18 cellular contexts compared by ENCODE assay signal in the genomic region with DNA sequence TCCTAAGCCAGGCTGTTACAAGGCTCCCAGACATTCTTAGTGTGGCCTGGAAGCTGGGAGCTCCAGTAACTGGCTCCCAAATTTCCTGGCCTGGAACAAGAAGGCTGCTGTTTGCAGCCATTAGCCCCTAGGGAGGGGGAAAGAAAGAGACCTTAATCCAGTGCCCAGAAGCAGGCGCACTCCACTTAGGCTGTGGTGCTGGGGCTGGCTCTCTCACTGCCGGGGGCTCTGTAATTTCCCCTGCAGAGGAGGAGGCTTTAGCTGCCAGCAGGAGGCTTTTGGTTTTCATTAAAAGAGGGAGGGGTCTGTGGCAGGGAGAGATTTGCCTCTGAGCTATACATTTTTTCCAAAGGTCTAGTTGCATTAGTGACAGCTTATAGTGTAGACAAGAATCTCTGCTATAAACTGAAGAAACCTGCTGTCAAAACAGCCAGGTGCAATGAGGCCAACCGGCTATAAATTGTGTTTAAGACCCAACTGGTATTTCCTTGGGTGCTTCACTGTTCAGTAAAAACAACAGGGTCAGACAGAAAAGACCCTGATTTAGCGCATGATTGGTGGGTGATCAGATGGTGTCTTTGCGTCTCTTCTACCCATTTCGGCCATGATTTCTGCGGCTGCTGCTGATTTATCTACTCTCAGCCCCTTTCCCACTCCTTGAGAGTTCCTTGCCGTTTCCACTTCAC.
DNase-seq lines count a peak whose midpoint lies in the region; ATAC-seq and TF ChIP-seq lines count a peak whose summit lies in the region.
"Had no signal": no experiment of that assay in that cellular context is flagged by ENCODE, and none has a peak within 500 bp of the region (broad histone marks: within the 10 kb centered on the region; RNA-seq: fewer than 3 reads in every experiment).

No MANE protein-coding gene starts in this region.

- H3K4me1 Mint-ChIP-seq in GM23338 (peaks cover 40% of the 10 kb centered on the region), neural progenitor cell (peaks cover 48% of the 10 kb centered on the region)

- H2AFZ ChIP-seq in GM23338 (no peak overlapping the region), neural progenitor cell (replicated peaks) (no peak overlapping the region)
- H2AFZ ChIP-seq: PC-9 had no signal

- 0 out of 2 replicates have a peak overlapping the region, but pooled peaks have one; percentile 60 for H3K4me2 ChIP-seq in GM23338
- peak overlapping the region; percentile 50 for H3K4me2 ChIP-seq in neural progenitor cell
- H3K4me2 ChIP-seq: PC-9 had no signal

- H3K9me3 Mint-ChIP-seq in GM23338 (no peaks in the 10 kb centered on the region), neural progenitor cell (no peaks in the 10 kb centered on the region)

- H3K27me3 ChIP-seq in GM23338 (ENCODE audit: insufficient read depth) (no peaks in the 10 kb centered on the region), ectodermal cell (ENCODE audit: control insufficient read depth, insufficient read depth, low read length, poor library complexity, severe bottlenecking) (no peaks in the 10 kb centered on the region), neural progenitor cell (no peaks in the 10 kb centered on the region)
- H3K27me3 ChIP-seq: sigmoid colon had no signal

- ATAC-seq in GM23338 (peak; percentile 91), omental fat pad (ENCODE audit: low FRiP score) (no peak), HG03039 (IDR thresholded peaks at IDR 0.05; ENCODE audit: unreplicated experiment) (no peak), HG03175 (IDR thresholded peaks at IDR 0.05; ENCODE audit: unreplicated experiment) (no peak)
- ATAC-seq: HCT116; left cardiac atrium; stimulated activated naive CD8-positive, alpha-beta T cell treated with anti-CD3 and anti-CD28 coated beads, Interleukin-15, Interleukin-2, amounts not matched to agents 100 U/mL and 50 U/mL, for 24 hours had no signal

- H3K36me3 Mint-ChIP-seq in GM23338 (ENCODE audit: low read depth) = no peaks in the 10 kb centered on the region
- peaks cover 14% of the 10 kb centered on the region for H3K36me3 Mint-ChIP-seq in neural progenitor cell

- no peaks in the 10 kb centered on the region for H4K20me1 ChIP-seq in GM23338 (replicated peaks; ENCODE audit: insufficient read depth)
- H4K20me1 ChIP-seq in neural progenitor cell (ENCODE audit: low read depth) = no peaks in the 10 kb centered on the region

- H3K9me2 ChIP-seq in GM23338 (ENCODE audit: insufficient read depth) = no peaks in the 10 kb centered on the region

- no peaks in the 10 kb centered on the region for H3F3A ChIP-seq in GM23338 (replicated peaks; ENCODE audit: low read depth)
- H3F3A ChIP-seq in neural progenitor cell (ENCODE audit: low read depth) = peaks cover 25% of the 10 kb centered on the region

- TF ChIP-seq CTCF in GM23338 (conservative IDR thresholded peaks at IDR 0.05; ENCODE audit: low read depth in 2 of 2) = peak in 1 of 2 experiments; percentile 16; a peak in 1 of 4 replicates
- TF ChIP-seq CTCF in neural progenitor cell (IDR thresholded peaks at IDR 0.05) = no peak
- TF ChIP-seq CTCF in omental fat pad (IDR thresholded peaks at IDR 0.05) = no peak

- no peak overlapping the region for H3K9ac ChIP-seq in neural progenitor cell

- H3K79me2 ChIP-seq in GM23338 (replicated peaks; ENCODE audit: insufficient read depth) (no peaks in the 10 kb centered on the region), neural progenitor cell (ENCODE audit: low read depth) (no peaks in the 10 kb centered on the region)

- H3K4me3 ChIP-seq in GM23338 = no peak overlapping the region
- no peak overlapping the region for H3K4me3 ChIP-seq in ectodermal cell (ENCODE audit: insufficient read depth, low read depth, low read length)
- no peak overlapping the region for H3K4me3 ChIP-seq in neural progenitor cell
- H3K4me3 ChIP-seq: PC-9, sigmoid colon had no signal

- H3K27ac Mint-ChIP-seq in GM23338 (no peak overlapping the region), neural progenitor cell (peak overlapping the region; percentile 91)

- no peak overlapping the region for H3K4me3 Mint-ChIP-seq in GM23338
- H3K4me3 Mint-ChIP-seq in neural progenitor cell = no peak overlapping the region

- WGBS in ectodermal cell, 2 experiments = 65 to 70% methylated on average over 8 of the region's 8 CpGs

- H3K4me1 ChIP-seq in GM23338 (ENCODE audit: insufficient read depth) = peaks cover 14% of the 10 kb centered on the region
- peaks cover 23% of the 10 kb centered on the region for H3K4me1 ChIP-seq in ectodermal cell (ENCODE audit: control insufficient read depth, insufficient read depth, low read length)
- H3K4me1 ChIP-seq in neural progenitor cell = peaks cover 30% of the 10 kb centered on the region
- H3K4me1 ChIP-seq: sigmoid colon had no signal

- no peak overlapping the region for H3K27ac ChIP-seq in GM23338 (ENCODE audit: low read depth)
- peak overlapping the region; percentile 68 for H3K27ac ChIP-seq in ectodermal cell (ENCODE audit: insufficient read depth, low read depth, low read length, poor library complexity, severe bottlenecking)
- peak overlapping the region; percentile 77 for H3K27ac ChIP-seq in neural progenitor cell
- H3K27ac ChIP-seq: PC-9, sigmoid colon had no signal

- no peaks in the 10 kb centered on the region for H3K9me3 ChIP-seq in ectodermal cell (ENCODE audit: control insufficient read depth, low read length)
- H3K9me3 ChIP-seq in neural progenitor cell (ENCODE audit: low read depth) = no peaks in the 10 kb centered on the region
- H3K9me3 ChIP-seq: sigmoid colon had no signal

- H3K36me3 ChIP-seq in GM23338 (ENCODE audit: insufficient read depth) (no peaks in the 10 kb centered on the region), ectodermal cell (ENCODE audit: control insufficient read depth, insufficient read depth, low read length) (no peaks in the 10 kb centered on the region), neural progenitor cell (no peaks in the 10 kb centered on the region)
- H3K36me3 ChIP-seq: sigmoid colon had no signal

- DNase-seq in GM23338 (ENCODE audit: low spot score) (peak; percentile 58), NCI-H69 (lab: John Stamatoyannopoulos, UW) (peak; percentile 75), neural progenitor cell (ENCODE audit: low spot score) (peak; percentile 79), omental fat pad (ENCODE audit: low spot score) (no peak), NCI-H2171 (lab: John Stamatoyannopoulos, UW) (no peak)
- DNase-seq: activated CD4-positive, alpha-beta T cell treated with anti-CD3 and anti-CD28 coated beads, Interleukin-2, amount 50 U/mL, for 1 hour; activated naive CD4-positive, alpha-beta T cell; aorta; Karpas-422; left cardiac atrium; NCI-H1105; PC-9; sigmoid colon; stimulated activated naive CD8-positive, alpha-beta T cell treated with anti-CD3 and anti-CD28 coated beads, Interleukin-15, Interleukin-2, amounts not matched to agents 100 U/mL and 50 U/mL, for 24 hours had no signal

- H3K27me3 Mint-ChIP-seq in GM23338 (ENCODE audit: insufficient read depth, low read depth, poor library complexity) (peaks cover 2% of the 10 kb centered on the region), neural progenitor cell (ENCODE audit: insufficient read depth, low read depth) (peaks cover 7% of the 10 kb centered on the region)

TF ChIP-seq in GM23338, 12 proteins besides CTCF, POLR2A, EP300 and RAD21 (continues in another document):
- TF ChIP-seq ZNF331 (CRISPR knock-in tag; IDR thresholded peaks at IDR 0.05; ENCODE audit: low read depth) = no peak
- no peak for TF ChIP-seq NANOG (IDR thresholded peaks at IDR 0.05; ENCODE audit: borderline replicate concordance)
- TF ChIP-seq, protein P1, sequence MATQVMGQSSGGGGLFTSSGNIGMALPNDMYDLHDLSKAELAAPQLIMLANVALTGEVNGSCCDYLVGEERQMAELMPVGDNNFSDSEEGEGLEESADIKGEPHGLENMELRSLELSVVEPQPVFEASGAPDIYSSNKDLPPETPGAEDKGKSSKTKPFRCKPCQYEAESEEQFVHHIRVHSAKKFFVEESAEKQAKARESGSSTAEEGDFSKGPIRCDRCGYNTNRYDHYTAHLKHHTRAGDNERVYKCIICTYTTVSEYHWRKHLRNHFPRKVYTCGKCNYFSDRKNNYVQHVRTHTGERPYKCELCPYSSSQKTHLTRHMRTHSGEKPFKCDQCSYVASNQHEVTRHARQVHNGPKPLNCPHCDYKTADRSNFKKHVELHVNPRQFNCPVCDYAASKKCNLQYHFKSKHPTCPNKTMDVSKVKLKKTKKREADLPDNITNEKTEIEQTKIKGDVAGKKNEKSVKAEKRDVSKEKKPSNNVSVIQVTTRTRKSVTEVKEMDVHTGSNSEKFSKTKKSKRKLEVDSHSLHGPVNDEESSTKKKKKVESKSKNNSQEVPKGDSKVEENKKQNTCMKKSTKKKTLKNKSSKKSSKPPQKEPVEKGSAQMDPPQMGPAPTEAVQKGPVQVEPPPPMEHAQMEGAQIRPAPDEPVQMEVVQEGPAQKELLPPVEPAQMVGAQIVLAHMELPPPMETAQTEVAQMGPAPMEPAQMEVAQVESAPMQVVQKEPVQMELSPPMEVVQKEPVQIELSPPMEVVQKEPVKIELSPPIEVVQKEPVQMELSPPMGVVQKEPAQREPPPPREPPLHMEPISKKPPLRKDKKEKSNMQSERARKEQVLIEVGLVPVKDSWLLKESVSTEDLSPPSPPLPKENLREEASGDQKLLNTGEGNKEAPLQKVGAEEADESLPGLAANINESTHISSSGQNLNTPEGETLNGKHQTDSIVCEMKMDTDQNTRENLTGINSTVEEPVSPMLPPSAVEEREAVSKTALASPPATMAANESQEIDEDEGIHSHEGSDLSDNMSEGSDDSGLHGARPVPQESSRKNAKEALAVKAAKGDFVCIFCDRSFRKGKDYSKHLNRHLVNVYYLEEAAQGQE (IDR thresholded peaks at IDR 0.05; ENCODE audit: unreplicated experiment) = no peak
- no peak for TF ChIP-seq POLR2AphosphoS5 (IDR thresholded peaks at IDR 0.05; ENCODE audit: low read depth)
- TF ChIP-seq ZNF114 (CRISPR knock-in tag; IDR thresholded peaks at IDR 0.05) = no peak
- TF ChIP-seq EZH2phosphoT487 (IDR thresholded peaks at IDR 0.05; ENCODE audit: unreplicated experiment) = no peak
- no peak for TF ChIP-seq STAT1 (IDR thresholded peaks at IDR 0.05; ENCODE audit: unreplicated experiment)
- no peak for TF ChIP-seq JUNB (IDR thresholded peaks at IDR 0.05; ENCODE audit: unreplicated experiment)
- TF ChIP-seq EZH2 (IDR thresholded peaks at IDR 0.05; ENCODE audit: low read depth, unreplicated experiment) = no peak

Comparison
In these comparisons a context has a peak if more than half of its experiments do, and no peak if none do; other contexts are left out.
1. DNase-seq: peak in GM23338 (single experiment), NCI-H69 (single experiment) and neural progenitor cell (single experiment); none in omental fat pad (single experiment) and NCI-H2171 (single experiment).